Comparison of ENCODE assay signal across 1 cellular context in genomic region chr10:33065111-33065510, GRCh38.
TF ChIP-seq lines count a peak whose summit lies in the region.

No MANE protein-coding gene starts in this region.

TF ChIP-seq in K562, 482 proteins besides CTCF, POLR2A, EP300 and RAD21 (continued from another document):
- no peak for TF ChIP-seq DMBX1 (CRISPR knock-in tag; IDR thresholded peaks at IDR 0.05; ENCODE audit: borderline replicate concordance)
- TF ChIP-seq NR0B1 (IDR thresholded peaks at IDR 0.05; ENCODE audit: partially characterized antibody), result no peak
- TF ChIP-seq TCF7 (IDR thresholded peaks at IDR 0.05; ENCODE audit: borderline replicate concordance), result no peak
- TF ChIP-seq PYGO2 (tag; IDR thresholded peaks at IDR 0.05), result no peak
- TF ChIP-seq RERE (CRISPR knock-in tag; IDR thresholded peaks at IDR 0.05; ENCODE audit: borderline replicate concordance), result no peak
- no peak for TF ChIP-seq KHSRP (IDR thresholded peaks at IDR 0.05)
- no peak for TF ChIP-seq GATA2 (CRISPR knock-in tag; IDR thresholded peaks at IDR 0.05)
- no peak for TF ChIP-seq MCM7 (IDR thresholded peaks at IDR 0.05)
- TF ChIP-seq CHAMP1 (IDR thresholded peaks at IDR 0.05), result no peak
- no peak for TF ChIP-seq ZEB2 (IDR thresholded peaks at IDR 0.05)
- TF ChIP-seq ARID3A (IDR thresholded peaks at IDR 0.05; ENCODE audit: borderline replicate concordance, low read depth, low read length), result no peak
- TF ChIP-seq RBM14 (IDR thresholded peaks at IDR 0.05; ENCODE audit: borderline replicate concordance, insufficient read depth, low read depth, low read length), result no peak
- TF ChIP-seq CREB5 (CRISPR knock-in tag; IDR thresholded peaks at IDR 0.05), result no peak
- TF ChIP-seq ZBTB26 (CRISPR knock-in tag; IDR thresholded peaks at IDR 0.05), result no peak
- no peak for TF ChIP-seq RFX7 (CRISPR knock-in tag; IDR thresholded peaks at IDR 0.05)
- TF ChIP-seq CTBP1 (IDR thresholded peaks at IDR 0.05; ENCODE audit: borderline replicate concordance), result no peak
- no peak for TF ChIP-seq RBBP5 (IDR thresholded peaks at IDR 0.05; ENCODE audit: borderline replicate concordance, insufficient read depth, low read length, poor library complexity, severe bottlenecking)
- no peak for TF ChIP-seq ZBTB11 (CRISPR knock-in tag; IDR thresholded peaks at IDR 0.05)
